In the genomic region with DNA sequence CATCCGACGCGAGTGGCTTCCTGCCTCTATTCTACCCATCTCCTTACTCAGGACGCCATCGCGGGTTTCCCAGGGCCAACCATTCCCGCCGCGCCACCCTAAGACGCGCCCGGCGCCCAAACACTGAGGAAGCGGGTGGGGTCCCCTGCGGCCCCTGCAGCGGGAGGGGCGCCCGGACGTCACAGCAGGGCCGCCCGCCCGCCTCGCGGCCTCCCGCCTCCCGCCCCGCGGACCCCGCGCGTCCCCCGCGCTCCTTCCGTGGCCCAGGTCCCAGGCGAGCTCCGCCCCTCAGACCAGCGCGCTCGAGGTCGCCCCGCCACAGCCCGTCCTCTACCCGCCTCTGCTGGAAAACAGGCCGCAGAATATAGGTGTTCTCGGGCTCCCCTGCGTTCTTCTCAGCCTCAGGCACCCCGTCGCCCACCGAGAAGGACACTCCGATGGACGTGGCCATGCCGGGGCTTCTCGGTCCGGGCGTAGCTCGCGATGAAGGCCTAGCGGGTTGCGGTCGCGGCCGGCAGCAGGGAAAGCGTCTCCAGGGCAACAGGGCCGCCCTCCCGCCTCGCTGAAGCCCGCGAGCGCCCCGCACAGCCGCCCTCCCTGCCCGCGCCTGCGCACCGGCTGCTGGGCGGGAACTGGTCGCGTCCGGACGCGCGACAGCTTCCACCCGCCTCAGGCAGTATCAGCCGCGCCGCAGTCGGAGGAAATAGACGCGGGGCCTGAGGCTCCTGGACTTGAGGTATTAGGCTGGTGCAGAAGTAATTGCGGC, we compare ENCODE assay signal across 8 cellular contexts. TPM values are rescaled to one million over a fixed set of nuclear protein-coding genes. Genes with fewer than 3 reads are reported as not detected.
A peak's percentile ranks its signal among the peaks of the same experiment; 100 is the strongest.
DNase-seq lines count a peak whose midpoint lies in the region; ATAC-seq lines count a peak whose summit lies in the region.

A gene (minus strand): TSS at position 539 of the 766 bp plus-strand sequence. CDS start 88 bp downstream, at position 451.

- H3K27ac Mint-ChIP-seq in CD4-positive, CD25-positive, alpha-beta regulatory T cell: peak within 1 kb of the TSS; percentile 92 to 98 (median 96)
- peak within 1 kb of the TSS; percentile 95 for H3K27ac Mint-ChIP-seq in activated CD4-positive, alpha-beta memory T cell treated with anti-CD3 and anti-CD28 coated beads, Interleukin-2, amount 10 ng/mL, durations not matched to agents 7 days and 5 days

- H3K36me3 Mint-ChIP-seq in CD4-positive, CD25-positive, alpha-beta regulatory T cell: no peaks in the 10 kb centered on the region
- H3K36me3 Mint-ChIP-seq in activated CD4-positive, alpha-beta memory T cell treated with anti-CD3 and anti-CD28 coated beads, Interleukin-2, amount 10 ng/mL, durations not matched to agents 7 days and 5 days (ENCODE audit: low read depth): peaks cover 9% of the 10 kb centered on the region

- H3K27me3 ChIP-seq in CD4-positive, CD25-positive, alpha-beta regulatory T cell (ENCODE audit: control insufficient read depth, insufficient read depth, low read length): no peaks in the 10 kb centered on the region

- peak within 1 kb of the TSS; percentile 85 for H3K27ac ChIP-seq in CD4-positive, CD25-positive, alpha-beta regulatory T cell (ENCODE audit: insufficient read depth, low read length, poor library complexity, severe bottlenecking)

- H3K9me3 Mint-ChIP-seq in CD4-positive, CD25-positive, alpha-beta regulatory T cell: peaks cover 0 to 2% (median 0%) of the 10 kb centered on the region in 7 donors
- H3K9me3 Mint-ChIP-seq in activated CD4-positive, alpha-beta memory T cell treated with anti-CD3 and anti-CD28 coated beads, Interleukin-2, amount 10 ng/mL, durations not matched to agents 7 days and 5 days: no peaks in the 10 kb centered on the region

- H3K4me1 ChIP-seq in CD4-positive, CD25-positive, alpha-beta regulatory T cell (ENCODE audit: control insufficient read depth, insufficient read depth, low read length, poor library complexity, severe bottlenecking): peaks cover 3% of the 10 kb centered on the region

- peak within 1 kb of the TSS; percentile 95 to 99 (median 96) for H3K4me3 Mint-ChIP-seq in CD4-positive, CD25-positive, alpha-beta regulatory T cell
- peak within 1 kb of the TSS; percentile 93 for H3K4me3 Mint-ChIP-seq in activated CD4-positive, alpha-beta memory T cell treated with anti-CD3 and anti-CD28 coated beads, Interleukin-2, amount 10 ng/mL, durations not matched to agents 7 days and 5 days

- no peaks in the 10 kb centered on the region for H3K36me3 ChIP-seq in CD4-positive, CD25-positive, alpha-beta regulatory T cell (ENCODE audit: control insufficient read depth, insufficient read depth, low read length)

- H3K27me3 Mint-ChIP-seq in CD4-positive, CD25-positive, alpha-beta regulatory T cell: no peaks in the 10 kb centered on the region
- H3K27me3 Mint-ChIP-seq in activated CD4-positive, alpha-beta memory T cell treated with anti-CD3 and anti-CD28 coated beads, Interleukin-2, amount 10 ng/mL, durations not matched to agents 7 days and 5 days: no peaks in the 10 kb centered on the region

- DNase-seq in CD4-positive, CD25-positive, alpha-beta regulatory T cell: peak; percentile 82 to 96 (median 90)
- DNase-seq in NCI-H82 (lab: John Stamatoyannopoulos, UW) (peak; percentile 96), ecto neural progenitor cell (ENCODE audit: low spot score) (peak; percentile 95), lung microvascular endothelial cell (ENCODE audit: low read depth in 2 of 2) (peak; percentile 95)
- DNase-seq in activated CD4-positive, alpha-beta memory T cell treated with anti-CD3 and anti-CD28 coated beads, Interleukin-2, amount 10 ng/mL, durations not matched to agents 7 days and 5 days: peak; percentile 93
- DNase-seq in stimulated activated CD4-positive, alpha-beta T cell treated with anti-CD3 and anti-CD28 coated beads, TNF-alpha, amount 100 ng/mL, for 4 hours (ENCODE audit: low read depth in 3 of 3): peak; percentile 63 to 77 (median 63)

- H3K9me3 ChIP-seq in CD4-positive, CD25-positive, alpha-beta regulatory T cell (ENCODE audit: control insufficient read depth in 2 of 2, low read length in 2 of 2): no peaks in the 10 kb centered on the region

- H3K4me3 ChIP-seq in CD4-positive, CD25-positive, alpha-beta regulatory T cell (ENCODE audit: low read depth, low read length): peak within 1 kb of the TSS; percentile 51

- POLR2A ChIA-PET in activated CD4-positive, alpha-beta memory T cell treated with anti-CD3 and anti-CD28 coated beads, Interleukin-2, amount 10 ng/mL, durations not matched to agents 7 days and 5 days (lab: Charles Lee): interaction anchor here (0.6 to 3.2 kb wide), 32 partner anchors 8 to 322 kb away, joined by 3 to 42 read pairs (median 4); a partner anchor contains a TSS

- peak; percentile 91 to 92 for ATAC-seq in CD4-positive, CD25-positive, alpha-beta regulatory T cell (ENCODE audit: low read depth in 2 of 2)
- ATAC-seq in GM19397 (IDR thresholded peaks at IDR 0.05; ENCODE audit: unreplicated experiment) (peak; percentile 90), HG03571 (IDR thresholded peaks at IDR 0.05; ENCODE audit: unreplicated experiment) (peak; percentile 72)

- H3K4me1 Mint-ChIP-seq in CD4-positive, CD25-positive, alpha-beta regulatory T cell: peaks cover 0 to 15% (median 8%) of the 10 kb centered on the region in 4 donors
- peaks cover 21% of the 10 kb centered on the region for H3K4me1 Mint-ChIP-seq in activated CD4-positive, alpha-beta memory T cell treated with anti-CD3 and anti-CD28 coated beads, Interleukin-2, amount 10 ng/mL, durations not matched to agents 7 days and 5 days

- CTCF ChIA-PET in activated CD4-positive, alpha-beta memory T cell treated with anti-CD3 and anti-CD28 coated beads, Interleukin-2, amount 10 ng/mL, durations not matched to agents 7 days and 5 days (lab: Charles Lee): interaction anchor here (0.6 to 2.7 kb wide), 12 partner anchors 24 to 652 kb away, joined by 3 to 9 read pairs (median 4); a partner anchor contains a TSS

RNA-seq across cellular contexts. Expression of the gene that starts here (rescaled TPM):
- 9.1 TPM for total RNA-seq in CD4-positive, CD25-positive, alpha-beta regulatory T cell
- 10 to 100 TPM; 13.8 to 20.7 (median 16.9) TPM for polyA plus RNA-seq in CD4-positive, CD25-positive, alpha-beta regulatory T cell
- total RNA-seq in activated CD4-positive, alpha-beta memory T cell treated with anti-CD3 and anti-CD28 coated beads, Interleukin-2, amount 10 ng/mL, durations not matched to agents 7 days and 5 days: 10 to 100 TPM; 21.1 to 24.0 TPM
- total RNA-seq in lung microvascular endothelial cell: 5.9 and 6.7 TPM in 2 replicates

Comparison
In these comparisons a context has a peak if more than half of its experiments do, and no peak if none do; other contexts are left out.
1. Peak in every context shown above with its lines: DNase-seq, ATAC-seq, H3K4me3 ChIP-seq and H3K27ac ChIP-seq.